In the genomic region with DNA sequence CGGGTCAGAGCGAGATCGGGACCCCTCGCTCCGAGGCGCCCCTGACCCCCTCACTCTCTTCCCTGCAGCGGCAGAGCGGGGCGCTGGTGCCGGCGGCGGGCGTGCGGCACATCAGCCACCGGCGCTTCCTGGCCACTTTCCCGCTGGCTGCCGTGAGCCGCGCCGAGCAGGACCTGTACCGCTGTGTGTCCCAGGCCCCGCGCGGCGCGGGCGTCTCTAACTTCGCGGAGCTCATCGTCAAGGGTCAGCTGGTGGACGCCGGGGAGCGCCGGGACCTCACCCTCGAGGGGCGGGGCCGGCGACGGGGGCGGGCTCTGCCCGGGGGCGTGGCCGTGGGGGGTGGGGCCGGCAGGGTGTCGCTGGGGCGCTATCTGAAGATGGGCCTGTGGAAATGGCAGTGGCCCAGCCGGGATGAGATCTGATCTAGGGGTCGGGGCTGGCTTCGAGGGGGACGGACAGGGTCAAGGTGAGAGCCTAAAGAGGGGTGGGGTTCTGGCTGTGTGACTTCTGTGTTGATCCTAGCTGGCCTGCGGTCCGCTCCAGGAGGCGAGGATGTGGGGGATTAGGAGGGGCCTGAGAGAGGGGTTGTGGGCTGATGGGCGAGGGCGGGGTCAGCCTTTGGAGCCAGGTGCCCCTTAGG, we compare ENCODE assay signal across 9 cellular contexts. TPM values are rescaled to one million over a fixed set of nuclear protein-coding genes. Genes with fewer than 3 reads are reported as not detected.
DNase-seq lines count a peak whose midpoint lies in the region; ATAC-seq and TF ChIP-seq lines count a peak whose summit lies in the region.
"Had no signal": no experiment of that assay in that cellular context is flagged by ENCODE, and none has a peak within 500 bp of the region (broad histone marks: within the 10 kb centered on the region; RNA-seq: fewer than 3 reads in every experiment).

No MANE protein-coding gene starts in this region.

- no peaks in the 10 kb centered on the region for H3K36me3 ChIP-seq in BLaER1 treated with 17β-estradiol and CSF1 and Interleukin-3, amounts not matched to agents 10 nM and 100 nM
- H3K36me3 ChIP-seq in NT2/D1 (ENCODE audit: insufficient read depth, insufficient read length, low read length) (peaks cover 10% of the 10 kb centered on the region), iPS-20b (ENCODE audit: insufficient read depth, low read depth, low read length) (no peaks in the 10 kb centered on the region), spleen (no peaks in the 10 kb centered on the region)

- in situ Hi-C loops in astrocyte of the spinal cord (cut with HindIII; ENCODE audit: low sequenced_read_pairs) = no loop called here

- intact Hi-C loops in spleen (cut with DNase I; ENCODE audit: low total_unique reads) = no loop called here

- H3K4me2 ChIP-seq in BLaER1 treated with 17β-estradiol and CSF1 and Interleukin-3, amounts not matched to agents 10 nM and 100 nM = peak overlapping the region; percentile 94 to 99 (median 97)

- H3K9ac ChIP-seq in BLaER1 treated with 17β-estradiol and CSF1 and Interleukin-3, amounts not matched to agents 10 nM and 100 nM = peak overlapping the region in 8 of 11 experiments; percentile 44 to 71 (median 63); a peak in 14 of 22 replicates
- H3K9ac ChIP-seq in NT2/D1 (ENCODE audit: insufficient read length, low read depth) (peak overlapping the region; percentile 74), iPS-20b (ENCODE audit: low read depth, low read length) (no peak overlapping the region)

- no peak for TF ChIP-seq POLR2A in spleen (IDR thresholded peaks at IDR 0.05)

- DNase-seq in NT2/D1 (ENCODE audit: low read depth, low spot score) = no peak
- DNase-seq in astrocyte of the spinal cord (ENCODE audit: low read depth, low spot score) = peak; percentile 30
- DNase-seq in spleen = no peak
- DNase-seq in SW 1271 (lab: John Stamatoyannopoulos, UW) = no peak
- no peak for DNase-seq in H4 (ENCODE audit: low spot score)

- peak overlapping the region; percentile 58 to 73 (median 64) for H3K4me3 ChIP-seq in BLaER1 treated with 17β-estradiol and CSF1 and Interleukin-3, amounts not matched to agents 10 nM and 100 nM
- peak overlapping the region; percentile 56 for H3K4me3 ChIP-seq in NT2/D1 (ENCODE audit: insufficient read length, low read depth)
- peak overlapping the region; percentile 41 for H3K4me3 ChIP-seq in astrocyte of the spinal cord (ENCODE audit: low read depth, low read length)
- H3K4me3 ChIP-seq in iPS-20b (ENCODE audit: low read length) = peak overlapping the region; percentile 69
- H3K4me3 ChIP-seq in spleen = peak overlapping the region; percentile 19 to 78 (median 52)

- H3K27me3 ChIP-seq in BLaER1 treated with 17β-estradiol and CSF1 and Interleukin-3, amounts not matched to agents 10 nM and 100 nM = peaks cover 31 to 49% (median 46%) of the 10 kb centered on the region in 11 experiments
- H3K27me3 ChIP-seq in NT2/D1 (ENCODE audit: insufficient read depth, insufficient read length) (peaks cover 16% of the 10 kb centered on the region), iPS-20b (ENCODE audit: insufficient read depth, low read length) (peaks cover 40% of the 10 kb centered on the region), spleen (replicated peaks in 1 of 7) (peaks cover 0 to 72% (median 38%) of the 10 kb centered on the region in 7 donors)

- 1 to 9% (median 3%) methylated on average over 15 to 56 of the region's 56 CpGs for WGBS in spleen, 5 donors

- H3K27ac ChIP-seq in BLaER1 treated with 17β-estradiol and CSF1 and Interleukin-3, amounts not matched to agents 10 nM and 100 nM = no peak overlapping the region
- H3K27ac ChIP-seq in iPS-20b (ENCODE audit: low read length) = no peak overlapping the region
- H3K27ac ChIP-seq in spleen = no peak overlapping the region
- H3K27ac ChIP-seq: epithelial cell of prostate had no signal

- H3K4me1 ChIP-seq in BLaER1 treated with 17β-estradiol and CSF1 and Interleukin-3, amounts not matched to agents 10 nM and 100 nM = peaks cover 4 to 23% (median 20%) of the 10 kb centered on the region in 10 experiments; a peak in 18 of 20 replicates
- peaks cover 34% of the 10 kb centered on the region for H3K4me1 ChIP-seq in NT2/D1 (ENCODE audit: insufficient read depth, insufficient read length)
- H3K4me1 ChIP-seq in iPS-20b (ENCODE audit: insufficient read depth, low read length) = peaks cover 22% of the 10 kb centered on the region; the same call in 1 of the 2 replicates
- peaks cover 7 to 25% (median 16%) of the 10 kb centered on the region in 6 donors for H3K4me1 ChIP-seq in spleen

- no peak for ATAC-seq in HG02852 (IDR thresholded peaks at IDR 0.05; ENCODE audit: unreplicated experiment)

- peaks cover 0 to 12% (median 0%) of the 10 kb centered on the region in 11 experiments; a peak in 6 of 22 replicates for H4K20me1 ChIP-seq in BLaER1 treated with 17β-estradiol and CSF1 and Interleukin-3, amounts not matched to agents 10 nM and 100 nM

- no peak for TF ChIP-seq CTCF in astrocyte of the spinal cord (IDR thresholded peaks at IDR 0.05; ENCODE audit: low read depth, low read length)
- TF ChIP-seq CTCF in spleen (IDR thresholded peaks at IDR 0.05 in 8 of 11, conservative IDR thresholded peaks at IDR 0.05 in 3 of 11) = no peak

- H3K9me3 ChIP-seq in BLaER1 treated with 17β-estradiol and CSF1 and Interleukin-3, amounts not matched to agents 10 nM and 100 nM (replicated peaks in 1 of 11) = no peaks in the 10 kb centered on the region
- H3K9me3 ChIP-seq in NT2/D1 (ENCODE audit: insufficient read depth, low read length) (peaks cover 17% of the 10 kb centered on the region), iPS-20b (ENCODE audit: insufficient read depth, low read depth, low read length) (no peaks in the 10 kb centered on the region), spleen (peaks cover 0 to 4% (median 0%) of the 10 kb centered on the region in 8 donors)

RNA-seq across cellular contexts. Expression of gene PTPRU, which starts 23.6 kb away (rescaled TPM):
- total RNA-seq in spleen = 10 to 100 TPM in 2 of 7 donors, 1 to 10 TPM in 5; 4.3 to 10.8 (median 6.1) TPM
- polyA plus RNA-seq in spleen = 1 to 10 TPM in 2 of 3 donors, under 1 TPM in 1; 1.00 to 3.1 (median 1.7) TPM
- 16.2 and 18.3 TPM in 2 replicates for total RNA-seq in H4 (2014; rRNA removed; shearing (Covaris generic))

RNA-seq across cellular contexts. Expression of gene MECR, which starts 29.2 kb away (rescaled TPM):
- 10 to 100 TPM in 4 of 7 donors, 1 to 10 TPM in 3; 6.4 to 25.4 (median 12.9) TPM for total RNA-seq in spleen
- polyA plus RNA-seq in spleen = 10 to 100 TPM; 14.3 to 18.3 (median 17.8) TPM
- 29.0 and 32.3 TPM in 2 replicates for total RNA-seq in H4 (2014; rRNA removed; shearing (Covaris generic))
